In genomic region chr19:1505991-1506881, GRCh38 we compare ENCODE assay signal across 1 cellular context.
TF ChIP-seq lines count a peak whose summit lies in the region.

No MANE protein-coding gene starts in this region.

TF ChIP-seq in K562, 482 proteins besides CTCF, POLR2A, EP300 and RAD21 (continued from another document):
- TF ChIP-seq ZNF407 (IDR thresholded peaks at IDR 0.05; ENCODE audit: low read depth) (no peak), RBFOX2 (IDR thresholded peaks at IDR 0.05; ENCODE audit: low read depth, low read length) (peak; percentile 28; the same call in 1 of the 2 replicates), STAT5B (CRISPR knock-in tag; IDR thresholded peaks at IDR 0.05) (no peak), IRF1 (CRISPR knock-in tag; IDR thresholded peaks at IDR 0.05; ENCODE audit: borderline replicate concordance) (no peak), CCAR2 (IDR thresholded peaks at IDR 0.05; ENCODE audit: low read depth, low read length) (no peak)
